ENCODE assay signal across 8 cellular contexts in genomic region chr16:79769320-79770243, GRCh38.
DNase-seq lines count a peak whose midpoint lies in the region; ATAC-seq and TF ChIP-seq lines count a peak whose summit lies in the region.

No MANE protein-coding gene starts in this region.

- CTCF ChIA-PET in AG04450 (lab: Charles Lee) (interaction anchor here (0.6 to 0.7 kb wide), 3 partner anchors 32 to 1645 kb away, joined by 3 to 4 read pairs (median 3); no protein-coding TSS in a partner anchor), IMR-90 (lab: Yijun Ruan, JAX) (no interaction called here), PC-9 (lab: Charles Lee) (no interaction called here)

- no peak for DNase-seq in AG04450 (ENCODE audit: low read depth, low spot score)
- DNase-seq in IMR-90: no peak
- no peak for DNase-seq in PC-9

- no peak for TF ChIP-seq POLR2A in IMR-90 (IDR thresholded peaks at IDR 0.05; ENCODE audit: low read depth, low read length)

- POLR2A ChIA-PET in AG04450 (lab: Yijun Ruan, JAX) (interaction anchor here (0.6 kb wide), 1 partner anchor 80 kb away, joined by 13 read pairs; no protein-coding TSS in a partner anchor), IMR-90 (lab: Charles Lee; ENCODE audit: unreplicated experiment) (no interaction called here), PC-9 (lab: Charles Lee; ENCODE audit: unreplicated experiment) (no interaction called here)

- no peak for TF ChIP-seq RAD21 in IMR-90 (IDR thresholded peaks at IDR 0.05; ENCODE audit: low read length)

- H3K4ac ChIP-seq in IMR-90 (ENCODE audit: low read depth, low read length): no peak overlapping the region

- no peak overlapping the region for H2BK20ac ChIP-seq in IMR-90 (ENCODE audit: low read depth, low read length)

- intact Hi-C loops in IMR-90 (cut with micrococcal nuclease) (no loop called here), PC-9 (cut with micrococcal nuclease; ENCODE audit: unreplicated experiment) (no loop called here)

- H3K36me3 ChIP-seq in IMR-90 (ENCODE audit: control insufficient read depth, insufficient read depth, low read length) (no peaks in the 10 kb centered on the region), muscle layer of duodenum (ENCODE audit: control insufficient read depth in 1 of 2, insufficient read depth in 2 of 2, low read length in 2 of 2) (no peaks in the 10 kb centered on the region), PC-9 (ENCODE audit: low read depth) (no peaks in the 10 kb centered on the region)

- H3K4me2 ChIP-seq in IMR-90 (ENCODE audit: low read depth, low read length): peak overlapping the region; percentile 60
- no peak overlapping the region for H3K4me2 ChIP-seq in PC-9

- WGBS in IMR-90 (ENCODE audit: extremely low coverage in 2 of 2, insufficient read length in 1 of 2), 2 experiments: 100% methylated on average over 1 of the region's 10 CpGs; no CpG with 5 or more reads in 1 of the 2 experiments

- H3K27ac ChIP-seq in AG04450 (ENCODE audit: low read depth, low read length) (no peak overlapping the region), IMR-90 (ENCODE audit: insufficient read depth, low read length) (no peak overlapping the region), cingulate gyrus (ENCODE audit: low read depth, low read length) (peak overlapping the region; percentile 75), muscle layer of duodenum (ENCODE audit: low read length) (peak overlapping the region; percentile 93), PC-9 (no peak overlapping the region)

- H2BK120ac ChIP-seq in IMR-90 (ENCODE audit: low read depth, low read length): no peak overlapping the region

- no peak overlapping the region for H2BK5ac ChIP-seq in IMR-90 (ENCODE audit: low read depth, low read length, poor library complexity, severe bottlenecking)

- H3K9me2 ChIP-seq in PC-9 (ENCODE audit: insufficient read depth): no peaks in the 10 kb centered on the region

- peak overlapping the region; percentile 6 for H3K9ac ChIP-seq in IMR-90 (ENCODE audit: low read depth, low read length)

- in situ Hi-C loops in IMR-90 (cut with MboI; ENCODE audit: low sequenced_read_pairs): no loop called here

- no peaks in the 10 kb centered on the region for H3K27me3 ChIP-seq in AG04450 (ENCODE audit: control insufficient read depth, insufficient read depth, low read length)
- no peaks in the 10 kb centered on the region for H3K27me3 ChIP-seq in IMR-90 (ENCODE audit: control insufficient read depth, insufficient read depth, low read length)
- H3K27me3 ChIP-seq in muscle layer of duodenum (ENCODE audit: low read depth, low read length): no peaks in the 10 kb centered on the region
- peaks cover 37% of the 10 kb centered on the region for H3K27me3 ChIP-seq in PC-9 (ENCODE audit: insufficient read depth, low read depth)

- no peak overlapping the region for H3K56ac ChIP-seq in IMR-90 (ENCODE audit: extremely low read depth, insufficient read depth, low read length)

- H2BK15ac ChIP-seq in IMR-90 (ENCODE audit: low read depth, low read length): no peak overlapping the region

- no peak overlapping the region; the same call in 1 of the 2 replicates for H4K91ac ChIP-seq in IMR-90 (ENCODE audit: insufficient read depth, low read depth, low read length)

- no TSS peak for BruUV-seq in IMR-90 (replicated peaks; lab: Mats Ljungman, UMichigan)
- no TSS peak for BruUV-seq in PC-9 (replicated peaks; lab: Mats Ljungman, UMichigan)

- ATAC-seq in IMR-90 (ENCODE audit: low read depth) (no peak), GM21737 (IDR thresholded peaks at IDR 0.05; ENCODE audit: unreplicated experiment) (no peak), GM21526 (IDR thresholded peaks at IDR 0.05; ENCODE audit: low FRiP score, unreplicated experiment) (no peak), HG03571 (IDR thresholded peaks at IDR 0.05; ENCODE audit: unreplicated experiment) (no peak)

- no peaks in the 10 kb centered on the region for H3F3A ChIP-seq in PC-9 (ENCODE audit: insufficient read depth, low read depth)

- no peak overlapping the region for H3K23ac ChIP-seq in IMR-90 (ENCODE audit: low read depth, low read length)

- H3K4me1 ChIP-seq in IMR-90 (ENCODE audit: control insufficient read depth, insufficient read depth, low read length) (no peaks in the 10 kb centered on the region), muscle layer of duodenum (ENCODE audit: control insufficient read depth in 1 of 2, insufficient read depth in 2 of 2, low read length in 2 of 2) (peaks cover 20 to 30% of the 10 kb centered on the region in 2 donors), PC-9 (replicated peaks; ENCODE audit: insufficient read depth) (no peaks in the 10 kb centered on the region)

- peak overlapping the region; percentile 69 for H2AK9ac ChIP-seq in IMR-90 (replicated peaks; ENCODE audit: low read depth, low read length, poor library complexity)

- dilution Hi-C loops in IMR-90 (cut with HindIII; ENCODE audit: low sequenced_read_pairs, unreplicated experiment): no loop called here

- H3K79me2 ChIP-seq in PC-9 (ENCODE audit: low read depth): no peaks in the 10 kb centered on the region

- no peaks in the 10 kb centered on the region for H3K9me1 ChIP-seq in IMR-90 (ENCODE audit: insufficient read depth, low read length)

- H3K9me3 ChIP-seq in AG04450 (ENCODE audit: control insufficient read depth, insufficient read depth, low read length): no peaks in the 10 kb centered on the region; the same call in 1 of the 2 replicates
- H3K9me3 ChIP-seq in IMR-90 (ENCODE audit: control insufficient read depth, insufficient read depth, low read length): peaks cover 3% of the 10 kb centered on the region; the same call in 1 of the 2 replicates
- no peaks in the 10 kb centered on the region for H3K9me3 ChIP-seq in muscle layer of duodenum (ENCODE audit: control insufficient read depth in 1 of 2, low read length in 2 of 2)
- no peaks in the 10 kb centered on the region for H3K9me3 ChIP-seq in PC-9 (ENCODE audit: insufficient read depth, low read depth)

- H2AFZ ChIP-seq in IMR-90 (replicated peaks; ENCODE audit: low read length, poor library complexity) (peak overlapping the region; percentile 87), PC-9 (no peak overlapping the region)

- H3K79me1 ChIP-seq in IMR-90 (ENCODE audit: low read depth in 1 of 2, low read length in 2 of 2): no peaks in the 10 kb centered on the region

- no peak overlapping the region for H3K18ac ChIP-seq in IMR-90 (ENCODE audit: low read depth, low read length)

- H3K4me3 ChIP-seq in AG04450 (ENCODE audit: low read depth, low read length) (peak overlapping the region; percentile 66), IMR-90 (ENCODE audit: insufficient read depth, low read depth, low read length) (peak overlapping the region; percentile 66), muscle layer of duodenum (ENCODE audit: low read depth in 1 of 2, low read length in 2 of 2) (peak overlapping the region; percentile 62 to 65), PC-9 (no peak overlapping the region)

- H4K20me1 ChIP-seq in IMR-90 (ENCODE audit: insufficient read depth, low read length) (no peaks in the 10 kb centered on the region), PC-9 (ENCODE audit: insufficient read depth) (no peaks in the 10 kb centered on the region)

- no peak overlapping the region for H2AK5ac ChIP-seq in IMR-90 (ENCODE audit: low read depth, low read length)

- peak overlapping the region; percentile 35 for H4K5ac ChIP-seq in IMR-90 (ENCODE audit: low read depth, low read length)

- TF ChIP-seq CTCF in AG04450 (IDR thresholded peaks at IDR 0.05; ENCODE audit: low read depth, low read length) (no peak), IMR-90 (conservative IDR thresholded peaks at IDR 0.05; ENCODE audit: low read depth, low read length) (no peak), PC-9 (conservative IDR thresholded peaks at IDR 0.05) (no peak)

- peak overlapping the region; percentile 60; a peak in 2 of 4 replicates for H4K8ac ChIP-seq in IMR-90 (ENCODE audit: low read depth in 2 of 2, low read length in 2 of 2)

- no peak overlapping the region for H3K14ac ChIP-seq in IMR-90 (replicated peaks; ENCODE audit: low read depth, low read length)

TF ChIP-seq in IMR-90, 13 proteins besides CTCF, POLR2A, EP300 and RAD21:
- no peak for TF ChIP-seq BHLHE40 (IDR thresholded peaks at IDR 0.05; ENCODE audit: low read depth, low read length)
- TF ChIP-seq FOS (IDR thresholded peaks at IDR 0.05; ENCODE audit: low read depth, low read length): no peak
- no peak for TF ChIP-seq CHD1 (IDR thresholded peaks at IDR 0.05; ENCODE audit: low read depth, low read length)
- no peak for TF ChIP-seq RCOR1 (IDR thresholded peaks at IDR 0.05; ENCODE audit: insufficient replicate concordance, low read length)
- no peak for TF ChIP-seq NFE2L2 (IDR thresholded peaks at IDR 0.05; ENCODE audit: low read depth, low read length)

Comparison
In these comparisons a context has a peak if more than half of its experiments do, and no peak if none do; other contexts are left out.
1. H3K27ac ChIP-seq: peak in cingulate gyrus (single experiment) and muscle layer of duodenum (single experiment); none in AG04450 (single experiment), IMR-90 (single experiment) and PC-9 (single experiment).